In the genomic region with DNA sequence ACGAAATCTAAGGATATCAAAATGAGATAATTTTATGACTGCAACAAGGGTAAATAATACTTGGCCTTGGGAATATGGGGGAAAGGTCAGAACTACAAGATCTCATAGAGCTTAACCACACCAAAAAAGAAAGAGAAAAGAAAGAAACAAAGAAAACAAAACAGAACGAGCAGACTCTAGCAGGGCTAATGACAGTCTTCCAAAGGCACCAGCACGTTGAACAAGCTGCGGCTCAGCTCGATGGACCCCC, we compare ENCODE assay signal across 8 cellular contexts. TPM values are rescaled to one million over a fixed set of nuclear protein-coding genes. Genes with fewer than 3 reads are reported as not detected.
DNase-seq lines count a peak whose midpoint lies in the region; ATAC-seq and TF ChIP-seq lines count a peak whose summit lies in the region.

No MANE protein-coding gene starts in this region.

- TF ChIP-seq CTCF in AG04450 (IDR thresholded peaks at IDR 0.05; ENCODE audit: low read depth, low read length): no peak
- no peak for TF ChIP-seq CTCF in body of pancreas (IDR thresholded peaks at IDR 0.05)
- TF ChIP-seq CTCF in lung (IDR thresholded peaks at IDR 0.05; ENCODE audit: control extremely low read depth, extremely low read depth): no peak
- TF ChIP-seq CTCF in vagina (IDR thresholded peaks at IDR 0.05): no peak

- intact Hi-C loops in body of pancreas (cut with DNase I) (no loop called here), vagina (cut with DNase I) (loop anchor here (5.0 kb wide), 1 partner anchor 58 kb away; no protein-coding TSS in a partner anchor)

- WGBS in body of pancreas, 2 donors: 0% methylated on average over 5 of the region's 5 CpGs
- 1 to 2% methylated on average over 5 of the region's 5 CpGs for WGBS in lung, 2 donors

- DNase-seq in AG04450 (ENCODE audit: low read depth, low spot score): no peak
- DNase-seq in body of pancreas: no peak
- DNase-seq in lung (ENCODE audit: low spot score): no peak
- DNase-seq in vagina (ENCODE audit: extremely low spot score in 2 of 2): no peak
- no peak for DNase-seq in stimulated activated naive CD4-positive, alpha-beta T cell treated with Interleukin-2 at 50 U/mL for 16 hours (lab: John Stamatoyannopoulos, UW)
- DNase-seq in H4 (ENCODE audit: low spot score): no peak
- DNase-seq in ecto neural progenitor cell (ENCODE audit: low spot score): no peak

- H3K9me3 ChIP-seq in AG04450 (ENCODE audit: control insufficient read depth, insufficient read depth, low read length): no peaks in the 10 kb centered on the region
- no peaks in the 10 kb centered on the region for H3K9me3 ChIP-seq in body of pancreas
- no peaks in the 10 kb centered on the region for H3K9me3 ChIP-seq in lung (ENCODE audit: control insufficient read depth in 2 of 2, insufficient read depth in 1 of 2, low read length in 1 of 2)
- H3K9me3 ChIP-seq in vagina: no peaks in the 10 kb centered on the region

- CTCF ChIA-PET in AG04450 (lab: Charles Lee): interaction anchor here (0.7 to 1.5 kb wide), 10 partner anchors 9 to 353 kb away, joined by 3 to 5 read pairs (median 3); a partner anchor contains a TSS

- peak overlapping the region; percentile 39 for H3K27ac ChIP-seq in AG04450 (ENCODE audit: low read depth, low read length)
- H3K27ac ChIP-seq in body of pancreas: peak overlapping the region; percentile 86 to 97 (median 92)
- H3K27ac ChIP-seq in lung (ENCODE audit: low read depth in 1 of 2, low read length in 1 of 2): peak overlapping the region; percentile 95 to 96
- peak overlapping the region; percentile 98 for H3K27ac ChIP-seq in vagina

- H3K4me1 ChIP-seq in body of pancreas: peaks cover 31% of the 10 kb centered on the region
- peaks cover 3 to 8% of the 10 kb centered on the region in 2 donors for H3K4me1 ChIP-seq in lung (ENCODE audit: control insufficient read depth in 2 of 2, insufficient read depth in 2 of 2, low read length in 2 of 2)
- H3K4me1 ChIP-seq in vagina: peaks cover 31% of the 10 kb centered on the region

- no peak for TF ChIP-seq POLR2A in body of pancreas (IDR thresholded peaks at IDR 0.05)
- TF ChIP-seq POLR2A in vagina (IDR thresholded peaks at IDR 0.05): no peak

- H3K27me3 ChIP-seq in AG04450 (ENCODE audit: control insufficient read depth, insufficient read depth, low read length) (no peaks in the 10 kb centered on the region), body of pancreas (no peaks in the 10 kb centered on the region), lung (ENCODE audit: control insufficient read depth, insufficient read depth) (no peaks in the 10 kb centered on the region), vagina (no peaks in the 10 kb centered on the region)

- peak overlapping the region; percentile 84 for H3K4me3 ChIP-seq in AG04450 (ENCODE audit: low read depth, low read length)
- H3K4me3 ChIP-seq in body of pancreas: peak overlapping the region; percentile 52 to 60
- H3K4me3 ChIP-seq in lung: peak overlapping the region; percentile 94
- peak overlapping the region; percentile 98 to 99 for H3K4me3 ChIP-seq in vagina

- no peaks in the 10 kb centered on the region for H3K36me3 ChIP-seq in body of pancreas (replicated peaks in 1 of 2; ENCODE audit: insufficient read depth in 1 of 2, low read depth in 2 of 2)
- H3K36me3 ChIP-seq in lung (ENCODE audit: control insufficient read depth in 2 of 2, insufficient read depth in 2 of 2, low read length in 2 of 2): no peaks in the 10 kb centered on the region
- H3K36me3 ChIP-seq in vagina: no peaks in the 10 kb centered on the region

- POLR2A ChIA-PET in AG04450 (lab: Yijun Ruan, JAX): interaction anchor here (1.0 to 1.5 kb wide), 3 partner anchors 53 to 1896 kb away, joined by 3 to 5 read pairs (median 3); a partner anchor contains a TSS

- ATAC-seq in HG02943 (IDR thresholded peaks at IDR 0.05; ENCODE audit: low read depth, unreplicated experiment): peak; percentile 5
- peak; percentile 34 for ATAC-seq in body of pancreas
- no peak for ATAC-seq in lung (ENCODE audit: insufficient read depth, low FRiP score)

RNA-seq across cellular contexts. Expression of a gene that starts 0.7 kb away (rescaled TPM):
- polyA plus RNA-seq in AG04450 (2011; rRNA removed) (52.1 and 70.3 TPM in 2 replicates), lung (10 to 100 TPM; 22.4 to 24.9 TPM)
- polyA minus RNA-seq in AG04450 (2011; rRNA and poly(A)+ RNA removed): 20.6 and 25.5 TPM in 2 replicates
- total RNA-seq in body of pancreas (10 to 100 TPM; 46.4 to 47.5 TPM), lung (10 to 100 TPM; 38.7 to 62.7 TPM), vagina (72.4 TPM)
- 20.7 and 27.7 TPM in 2 replicates for total RNA-seq in H4 (2014; rRNA removed; shearing (Covaris generic))

RNA-seq across cellular contexts. Expression of a gene that starts 52.4 kb away (rescaled TPM):
- polyA plus RNA-seq in AG04450 (2011; rRNA removed) (7.0 and 7.8 TPM in 2 replicates), lung (10 to 100 TPM; 14.8 to 19.1 TPM)
- 9.1 and 14.7 TPM in 2 replicates for polyA minus RNA-seq in AG04450 (2011; rRNA and poly(A)+ RNA removed)
- total RNA-seq in body of pancreas (10 to 100 TPM; 27.0 to 49.4 TPM), lung (10 to 100 TPM; 27.7 to 62.2 TPM), vagina (24.8 TPM)
- total RNA-seq in H4 (2014; rRNA removed; shearing (Covaris generic)): 7.9 and 10.6 TPM in 2 replicates

Comparison
In these comparisons a context has a peak if more than half of its experiments do, and no peak if none do; other contexts are left out.
1. H3K27ac ChIP-seq: peak in every context shown above with its lines; median percentile 98 in vagina; 96 in lung; 92 in body of pancreas; 39 in AG04450.